10 cellular contexts compared by ENCODE assay signal in the genomic region with DNA sequence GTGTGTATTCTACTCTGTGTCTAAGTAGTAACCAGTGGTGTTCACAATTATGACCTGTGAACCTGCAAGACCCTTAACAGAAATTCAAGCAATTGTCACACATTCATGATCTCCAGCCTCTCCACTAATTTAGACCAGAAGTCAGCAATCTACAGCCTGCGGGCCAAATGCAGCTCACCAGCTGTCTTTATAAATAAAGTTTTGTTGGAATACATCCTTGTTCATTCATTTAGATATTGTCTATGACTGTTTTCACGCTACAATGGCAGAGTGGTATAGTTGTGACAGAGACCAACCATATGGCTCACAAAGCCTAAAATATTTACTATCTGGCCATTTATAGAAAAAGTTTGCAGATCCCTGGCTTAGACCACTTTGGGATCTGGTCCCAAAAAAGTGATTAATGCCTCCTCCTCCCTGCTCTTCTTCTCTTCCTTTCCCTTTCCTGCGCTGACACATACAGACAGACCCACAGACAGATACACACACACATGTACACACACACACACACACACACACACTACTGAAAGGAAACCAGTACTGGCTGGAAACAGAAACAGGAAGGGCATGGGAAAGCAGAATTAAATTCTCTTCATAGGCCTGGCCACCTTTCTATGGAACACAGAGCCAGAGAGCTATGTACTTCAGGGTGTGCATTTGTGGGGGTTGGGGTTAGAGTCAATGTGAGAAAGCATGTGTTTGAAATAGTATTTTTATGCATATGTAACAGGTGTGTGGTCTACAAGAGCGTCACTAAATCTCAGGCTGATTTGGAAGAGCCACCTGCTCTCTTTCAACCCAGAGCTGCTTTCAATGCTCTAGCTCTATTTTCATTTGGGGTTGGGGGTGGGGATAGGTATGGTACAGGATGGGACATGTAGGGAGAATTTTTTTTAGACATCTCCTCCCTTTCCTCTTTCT. TPM values are rescaled to one million over a fixed set of nuclear protein-coding genes. Genes with fewer than 3 reads are reported as not detected.
DNase-seq lines count a peak whose midpoint lies in the region; ATAC-seq and TF ChIP-seq lines count a peak whose summit lies in the region.
"Had no signal": no experiment of that assay in that cellular context is flagged by ENCODE, and none has a peak within 500 bp of the region (broad histone marks: within the 10 kb centered on the region; RNA-seq: fewer than 3 reads in every experiment).

No MANE protein-coding gene starts in this region.

- H3K4me1 Mint-ChIP-seq in H9 = peaks cover 3 to 13% of the 10 kb centered on the region in 2 experiments; a peak in 3 of 4 replicates
- H3K4me1 Mint-ChIP-seq: mesothelial cell of epicardium had no signal

- H3K27ac ChIP-seq in BLaER1 treated with 17β-estradiol and CSF1 and Interleukin-3, amounts not matched to agents 10 nM and 100 nM = peak overlapping the region in 2 of 11 experiments; percentile 21 to 50; a peak in 1 of 22 replicates
- H3K27ac ChIP-seq in H9 (ENCODE audit: insufficient read length, low read depth, low read length) (no peak overlapping the region), dorsolateral prefrontal cortex (no peak overlapping the region)

- no peak overlapping the region for H3K14ac ChIP-seq in H9 (ENCODE audit: insufficient read depth, low read length)

- peak overlapping the region in 7 of 11 experiments; percentile 5 to 61 (median 16); a peak in 10 of 22 replicates for H3K4me2 ChIP-seq in BLaER1 treated with 17β-estradiol and CSF1 and Interleukin-3, amounts not matched to agents 10 nM and 100 nM
- H3K4me2 ChIP-seq in H9 (ENCODE audit: insufficient read depth, insufficient read length, low read length) = no peak overlapping the region

- no peak overlapping the region for H3K9ac ChIP-seq in BLaER1 treated with 17β-estradiol and CSF1 and Interleukin-3, amounts not matched to agents 10 nM and 100 nM
- no peak overlapping the region for H3K9ac ChIP-seq in H9 (ENCODE audit: extremely low read depth, insufficient read length, low read length)

- no peak overlapping the region for H3T11ph ChIP-seq in H9 (ENCODE audit: low read length)

- H3K18ac ChIP-seq in H9 (ENCODE audit: insufficient read length, low read depth, low read length) = no peak overlapping the region

- ATAC-seq in GM19324 (IDR thresholded peaks at IDR 0.05; ENCODE audit: low FRiP score, unreplicated experiment) = peak; percentile 52
- ATAC-seq in HG02938 (IDR thresholded peaks at IDR 0.05; ENCODE audit: unreplicated experiment) = peak; percentile 75
- ATAC-seq: Panc1 had no signal

- peaks cover 0 to 36% (median 16%) of the 10 kb centered on the region in 10 experiments; a peak in 15 of 20 replicates for H3K4me1 ChIP-seq in BLaER1 treated with 17β-estradiol and CSF1 and Interleukin-3, amounts not matched to agents 10 nM and 100 nM
- no peaks in the 10 kb centered on the region; the same call in 1 of the 2 replicates for H3K4me1 ChIP-seq in H9 (ENCODE audit: insufficient read depth, low read length)

- H2BK120ac ChIP-seq in H9 (ENCODE audit: low read depth, low read length, poor library complexity, severe bottlenecking) = no peak overlapping the region

- H2AFZ ChIP-seq in H9 (ENCODE audit: low read length) = no peak overlapping the region

- no peaks in the 10 kb centered on the region for H3K36me3 ChIP-seq in BLaER1 treated with 17β-estradiol and CSF1 and Interleukin-3, amounts not matched to agents 10 nM and 100 nM

- no peak overlapping the region for H3K4ac ChIP-seq in H9 (ENCODE audit: low read depth, low read length)

- no peak overlapping the region for H4K91ac ChIP-seq in H9 (ENCODE audit: insufficient read length, low read depth, low read length)

- no peak overlapping the region for H2BK15ac ChIP-seq in H9 (ENCODE audit: low read depth, low read length)

- H3K27me3 ChIP-seq in BLaER1 treated with 17β-estradiol and CSF1 and Interleukin-3, amounts not matched to agents 10 nM and 100 nM = peaks cover 61 to 98% (median 96%) of the 10 kb centered on the region in 11 experiments
- H3K27me3 ChIP-seq in H9 (ENCODE audit: insufficient read depth, low read length) = no peaks in the 10 kb centered on the region
- H3K27me3 ChIP-seq in dorsolateral prefrontal cortex = peaks cover 0 to 40% (median 4%) of the 10 kb centered on the region in 45 donors

- no peaks in the 10 kb centered on the region for H4K20me1 ChIP-seq in BLaER1 treated with 17β-estradiol and CSF1 and Interleukin-3, amounts not matched to agents 10 nM and 100 nM
- no peaks in the 10 kb centered on the region for H4K20me1 ChIP-seq in H9 (ENCODE audit: control insufficient read depth, insufficient read depth, insufficient read length)

- TF ChIP-seq CTCF in H9 (conservative IDR thresholded peaks at IDR 0.05) = no peak
- TF ChIP-seq CTCF in dorsolateral prefrontal cortex (IDR thresholded peaks at IDR 0.05 in 54 of 56, conservative IDR thresholded peaks at IDR 0.05 in 2 of 56; ENCODE audit: low read depth in 1 of 56, partially characterized antibody in 56 of 56) = no peak

- DNase-seq in NCI-H2107 treated with DMSO at 0.1 percent for 48 hours (lab: John Stamatoyannopoulos, UW; ENCODE audit: unreplicated experiment) (peak; percentile 77), SHP77 treated with DMSO at 0.1 percent for 48 hours (lab: John Stamatoyannopoulos, UW) (no peak), H9 (no peak), dorsolateral prefrontal cortex (no peak), iPS-NIHi11 (ENCODE audit: low spot score) (no peak)

- no peak overlapping the region for H2BK20ac ChIP-seq in H9 (ENCODE audit: low read depth, low read length, poor library complexity, severe bottlenecking)

- H2AK5ac ChIP-seq in H9 (ENCODE audit: insufficient read length, low read length) = no peak overlapping the region

- no peak overlapping the region for H3K4me3 Mint-ChIP-seq in H9
- H3K4me3 Mint-ChIP-seq: mesothelial cell of epicardium had no signal

- H3K79me1 ChIP-seq in H9 (ENCODE audit: insufficient read depth, low read depth, low read length, poor library complexity, severe bottlenecking) = no peaks in the 10 kb centered on the region

- peaks cover 2% of the 10 kb centered on the region; the same call in 1 of the 2 replicates for H3K27me3 Mint-ChIP-seq in H9 (ENCODE audit: low read depth)

- H3K27ac Mint-ChIP-seq in H9 = no peak overlapping the region
- H3K27ac Mint-ChIP-seq: mesothelial cell of epicardium had no signal

- no peaks in the 10 kb centered on the region for H3K36me3 Mint-ChIP-seq in H9 (ENCODE audit: insufficient read depth in 1 of 3, low read depth in 3 of 3)
- H3K36me3 Mint-ChIP-seq: mesothelial cell of epicardium had no signal

- no peak overlapping the region for H4K8ac ChIP-seq in H9 (replicated peaks; ENCODE audit: insufficient read length, low read depth, low read length)

- WGBS in H9 (ENCODE audit: extremely low coverage, insufficient read length, low lambda C conversion rate) = no CpG with 5 or more reads among the region's 4 CpGs

- H3K23ac ChIP-seq in H9 (ENCODE audit: insufficient read length, low read depth, low read length) = no peak overlapping the region

- H3K23me2 ChIP-seq in H9 (ENCODE audit: insufficient read length, low read depth, low read length, poor library complexity, severe bottlenecking) = no peaks in the 10 kb centered on the region

- intact Hi-C loops in dorsolateral prefrontal cortex (cut with DNase I) = no loop called here

- H3K56ac ChIP-seq in H9 (ENCODE audit: insufficient read length, low read depth, low read length) = no peak overlapping the region

- no peak overlapping the region for H2BK5ac ChIP-seq in H9 (ENCODE audit: insufficient read length, low read length)

- no peak overlapping the region for H3K4me3 ChIP-seq in BLaER1 treated with 17β-estradiol and CSF1 and Interleukin-3, amounts not matched to agents 10 nM and 100 nM
- H3K4me3 ChIP-seq in dorsolateral prefrontal cortex = no peak overlapping the region

- no peaks in the 10 kb centered on the region for H3K9me3 Mint-ChIP-seq in H9
- H3K9me3 Mint-ChIP-seq: mesothelial cell of epicardium had no signal

- no peaks in the 10 kb centered on the region for H3K9me3 ChIP-seq in BLaER1 treated with 17β-estradiol and CSF1 and Interleukin-3, amounts not matched to agents 10 nM and 100 nM (replicated peaks in 1 of 11)
- H3K9me3 ChIP-seq in H9 (ENCODE audit: control insufficient read depth, low read depth, low read length) = no peaks in the 10 kb centered on the region

- no peak overlapping the region for H2BK12ac ChIP-seq in H9 (ENCODE audit: insufficient read length, low read depth, low read length)

- no peaks in the 10 kb centered on the region for H3K79me2 ChIP-seq in H9 (ENCODE audit: insufficient read depth, low read length)

- H4K5ac ChIP-seq in H9 (ENCODE audit: insufficient read length, low read depth, low read length) = no peak overlapping the region

RNA-seq across cellular contexts. Expression of a gene that starts 49.7 kb away (rescaled TPM):
- total RNA-seq in H9 (2021) (30.4 and 31.2 TPM in 2 replicates), dorsolateral prefrontal cortex (10 to 100 TPM; 12.7 to 60.9 (median 23.9) TPM)
